In the genomic region with DNA sequence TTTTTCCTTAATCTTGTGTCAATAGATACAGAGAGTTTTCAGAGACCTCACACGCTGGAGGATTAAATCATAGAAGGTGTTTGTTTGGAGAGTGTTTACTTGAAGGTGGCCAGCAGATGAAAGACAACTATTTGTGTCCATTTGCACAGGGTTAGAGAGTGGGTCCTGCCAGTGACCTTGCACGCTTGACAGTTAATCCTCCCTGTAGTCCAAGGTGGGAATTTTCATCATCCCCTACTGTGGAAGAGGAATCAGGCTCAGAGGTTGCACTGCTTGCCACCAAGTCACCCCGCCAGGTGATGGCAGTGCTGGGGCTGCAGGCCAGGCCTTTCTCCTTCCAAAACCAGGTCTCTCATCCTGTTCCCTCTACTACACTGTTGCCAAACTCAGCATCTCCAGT, we compare ENCODE assay signal across 21 cellular contexts. TPM values are rescaled to one million over a fixed set of nuclear protein-coding genes. Genes with fewer than 3 reads are reported as not detected.
DNase-seq lines count a peak whose midpoint lies in the region; ATAC-seq, FAIRE-seq and TF ChIP-seq lines count a peak whose summit lies in the region.
"Had no signal": no experiment of that assay in that cellular context is flagged by ENCODE, and none has a peak within 500 bp of the region (broad histone marks: within the 10 kb centered on the region; RNA-seq: fewer than 3 reads in every experiment).

No MANE protein-coding gene starts in this region.

- no peaks in the 10 kb centered on the region for H3K9me2 ChIP-seq in SK-N-SH

- H3K9me3 ChIP-seq in A549: no peaks in the 10 kb centered on the region
- no peaks in the 10 kb centered on the region for H3K9me3 ChIP-seq in SK-N-SH
- H3K9me3 ChIP-seq: mucosa of descending colon, neutrophil had no signal

- peak in 1 of 2 experiments; percentile 35 for DNase-seq in A549 (ENCODE audit: low read depth in 1 of 2, low spot score in 1 of 2)
- DNase-seq in RPMI8226: peak; percentile 37
- no peak for DNase-seq in foreskin keratinocyte
- DNase-seq in activated CD8-positive, alpha-beta memory T cell treated with anti-CD3 and anti-CD28 coated beads, Interleukin-2, amount 50 U/mL, for 48 hours: no peak
- no peak for DNase-seq in GM13976 (ENCODE audit: low spot score)
- DNase-seq in SK-N-SH: no peak
- no peak for DNase-seq in erythroblast (lab: John Stamatoyannopoulos, UW)
- DNase-seq: activated CD4-positive, alpha-beta T cell treated with anti-CD3 and anti-CD28 coated beads for 4 hours; activated T-cell treated with anti-CD3 and anti-CD28 coated beads, Interleukin-2, amount 50 U/mL, for 24 hours; brain microvascular endothelial cell; dermis blood vessel endothelial cell; mucosa of descending colon; NCI-H446; right cardiac atrium; SIG-M5; substantia nigra; T-helper 9 cell had no signal

- H3K4me3 ChIP-seq in A549: no peak overlapping the region
- H3K4me3 ChIP-seq in SK-N-SH (ENCODE audit: low read depth in 2 of 2, low read length in 1 of 2): no peak overlapping the region
- H3K4me3 ChIP-seq: mucosa of descending colon had no signal

- peak in 1 of 2 experiments; percentile 27; a peak in 3 of 5 replicates for TF ChIP-seq RAD21 in A549 (conservative IDR thresholded peaks at IDR 0.05 in 1 of 2, IDR thresholded peaks at IDR 0.05 in 1 of 2)
- TF ChIP-seq RAD21 in SK-N-SH (IDR thresholded peaks at IDR 0.05; ENCODE audit: low read length): no peak

- peak; percentile 30; the same call in 2 of the 3 replicates for TF ChIP-seq CTCF in A549 (IDR thresholded peaks at IDR 0.05)
- TF ChIP-seq CTCF in GM12872 (IDR thresholded peaks at IDR 0.05; ENCODE audit: insufficient read depth, low read depth, low read length): peak; percentile 32
- TF ChIP-seq CTCF in foreskin keratinocyte (conservative IDR thresholded peaks at IDR 0.05): peak; percentile 48
- TF ChIP-seq CTCF in GM13976 (IDR thresholded peaks at IDR 0.05; ENCODE audit: borderline replicate concordance, control extremely low read depth, extremely low read depth, insufficient read depth, missing control alignments): no peak
- TF ChIP-seq CTCF in SK-N-SH (IDR thresholded peaks at IDR 0.05): no peak

- POLR2A ChIA-PET in A549 (lab: Yijun Ruan, JAX) (no interaction called here), SK-N-SH (lab: Yijun Ruan, JAX) (no interaction called here)

- no peaks in the 10 kb centered on the region for H3K36me3 ChIP-seq in SK-N-SH (replicated peaks in 1 of 2; ENCODE audit: control insufficient read depth in 1 of 2, insufficient read depth in 2 of 2, low read length in 1 of 2)
- H3K36me3 ChIP-seq: brain microvascular endothelial cell, neutrophil had no signal

- CTCF ChIA-PET in A549 (lab: Yijun Ruan, JAX): interaction anchor here (0.7 to 2.3 kb wide), 9 partner anchors 10 to 224 kb away, joined by 3 to 6 read pairs (median 3); a partner anchor contains a TSS
- CTCF ChIA-PET in SK-N-SH (lab: Yijun Ruan, JAX): no interaction called here

- no peaks in the 10 kb centered on the region for H4K20me1 ChIP-seq in SK-N-SH (ENCODE audit: insufficient read depth)

- no peak overlapping the region for H3K4me2 ChIP-seq in A549
- no peak overlapping the region for H3K4me2 ChIP-seq in SK-N-SH

- no peak overlapping the region for H2AFZ ChIP-seq in SK-N-SH (ENCODE audit: low read depth)

- peak overlapping the region; percentile 15 to 63; a peak in 4 of 6 replicates for H3K27ac ChIP-seq in A549
- H3K27ac ChIP-seq in foreskin keratinocyte: no peak overlapping the region
- H3K27ac ChIP-seq in SK-N-SH (ENCODE audit: low read depth in 2 of 2, low read length in 1 of 2): no peak overlapping the region
- H3K27ac ChIP-seq: brain microvascular endothelial cell, neutrophil had no signal

- H3K4me1 ChIP-seq in A549: peaks cover 55% of the 10 kb centered on the region
- peaks cover 28% of the 10 kb centered on the region for H3K4me1 ChIP-seq in foreskin keratinocyte
- H3K4me1 ChIP-seq in SK-N-SH (ENCODE audit: control insufficient read depth in 1 of 2, insufficient read depth in 2 of 2, low read depth in 1 of 2, low read length in 1 of 2): no peaks in the 10 kb centered on the region

- H3K79me2 ChIP-seq in SK-N-SH (ENCODE audit: insufficient read depth): no peaks in the 10 kb centered on the region

- in situ Hi-C loops in GM13976 (cut with MboI; ENCODE audit: low sequenced_read_pairs, unreplicated experiment): no loop called here

- ATAC-seq in A549 (peak in 1 of 2 experiments; percentile 11; a peak in 1 of 6 replicates), foreskin keratinocyte (no peak)
- ATAC-seq: activated naive CD4-positive, alpha-beta T cell treated with anti-CD3 and anti-CD28 coated beads, Interleukin-2, amount 50 U/mL, for 72 hours; mucosa of descending colon; right cardiac atrium had no signal

- no peaks in the 10 kb centered on the region for H3K27me3 ChIP-seq in foreskin keratinocyte
- no peaks in the 10 kb centered on the region for H3K27me3 ChIP-seq in SK-N-SH (ENCODE audit: insufficient read depth)
- H3K27me3 ChIP-seq: brain microvascular endothelial cell, neutrophil had no signal

- no peak for TF ChIP-seq POLR2A in A549 (IDR thresholded peaks at IDR 0.05; ENCODE audit: low read length)
- TF ChIP-seq POLR2A in erythroblast (IDR thresholded peaks at IDR 0.05; ENCODE audit: low read length): no peak

- H3F3A ChIP-seq in SK-N-SH (replicated peaks; ENCODE audit: insufficient read depth): no peaks in the 10 kb centered on the region

- TF ChIP-seq EP300 in A549 (IDR thresholded peaks at IDR 0.05): no peak
- TF ChIP-seq EP300 in SK-N-SH (IDR thresholded peaks at IDR 0.05; ENCODE audit: borderline replicate concordance in 1 of 2, low read depth in 1 of 2, low read length in 1 of 2): no peak

- no peak for FAIRE-seq in A549 (lab: Jason Lieb, UNC)
- FAIRE-seq: G401.6 had no signal

- no peak overlapping the region for H3K9ac ChIP-seq in SK-N-SH

- WGBS in A549 (ENCODE audit: missing lambda C conversion rate): 69% methylated on average over 3 of the region's 3 CpGs
- 47% methylated on average over 2 of the region's 3 CpGs for WGBS in SK-N-SH (ENCODE audit: low lambda C conversion rate)

TF ChIP-seq in A549, 52 proteins besides CTCF, POLR2A, EP300 and RAD21:
- TF ChIP-seq POLR2AphosphoS2 (conservative IDR thresholded peaks at IDR 0.05; ENCODE audit: low read length) (no peak), JUNB (IDR thresholded peaks at IDR 0.05) (no peak), SMC3 (IDR thresholded peaks at IDR 0.05) (peak; percentile 28; the same call in 1 of the 3 replicates), EHMT2 (IDR thresholded peaks at IDR 0.05; ENCODE audit: low read depth) (no peak)

TF ChIP-seq in SK-N-SH, 30 proteins besides CTCF, POLR2A, EP300 and RAD21 (continues in another document):
- TF ChIP-seq, protein P1, sequence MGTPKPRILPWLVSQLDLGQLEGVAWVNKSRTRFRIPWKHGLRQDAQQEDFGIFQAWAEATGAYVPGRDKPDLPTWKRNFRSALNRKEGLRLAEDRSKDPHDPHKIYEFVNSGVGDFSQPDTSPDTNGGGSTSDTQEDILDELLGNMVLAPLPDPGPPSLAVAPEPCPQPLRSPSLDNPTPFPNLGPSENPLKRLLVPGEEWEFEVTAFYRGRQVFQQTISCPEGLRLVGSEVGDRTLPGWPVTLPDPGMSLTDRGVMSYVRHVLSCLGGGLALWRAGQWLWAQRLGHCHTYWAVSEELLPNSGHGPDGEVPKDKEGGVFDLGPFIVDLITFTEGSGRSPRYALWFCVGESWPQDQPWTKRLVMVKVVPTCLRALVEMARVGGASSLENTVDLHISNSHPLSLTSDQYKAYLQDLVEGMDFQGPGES (IDR thresholded peaks at IDR 0.05; ENCODE audit: low read depth, low read length): no peak
- TF ChIP-seq, protein P2, sequence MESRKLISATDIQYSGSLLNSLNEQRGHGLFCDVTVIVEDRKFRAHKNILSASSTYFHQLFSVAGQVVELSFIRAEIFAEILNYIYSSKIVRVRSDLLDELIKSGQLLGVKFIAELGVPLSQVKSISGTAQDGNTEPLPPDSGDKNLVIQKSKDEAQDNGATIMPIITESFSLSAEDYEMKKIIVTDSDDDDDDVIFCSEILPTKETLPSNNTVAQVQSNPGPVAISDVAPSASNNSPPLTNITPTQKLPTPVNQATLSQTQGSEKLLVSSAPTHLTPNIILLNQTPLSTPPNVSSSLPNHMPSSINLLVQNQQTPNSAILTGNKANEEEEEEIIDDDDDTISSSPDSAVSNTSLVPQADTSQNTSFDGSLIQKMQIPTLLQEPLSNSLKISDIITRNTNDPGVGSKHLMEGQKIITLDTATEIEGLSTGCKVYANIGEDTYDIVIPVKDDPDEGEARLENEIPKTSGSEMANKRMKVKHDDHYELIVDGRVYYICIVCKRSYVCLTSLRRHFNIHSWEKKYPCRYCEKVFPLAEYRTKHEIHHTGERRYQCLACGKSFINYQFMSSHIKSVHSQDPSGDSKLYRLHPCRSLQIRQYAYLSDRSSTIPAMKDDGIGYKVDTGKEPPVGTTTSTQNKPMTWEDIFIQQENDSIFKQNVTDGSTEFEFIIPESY (IDR thresholded peaks at IDR 0.05; ENCODE audit: borderline replicate concordance, low read depth): no peak
- TF ChIP-seq MXI1 (IDR thresholded peaks at IDR 0.05; ENCODE audit: low read depth, low read length): no peak
- TF ChIP-seq FOXM1 (IDR thresholded peaks at IDR 0.05; ENCODE audit: low read depth): no peak
- no peak for TF ChIP-seq SMC3 (IDR thresholded peaks at IDR 0.05; ENCODE audit: low read depth, low read length)
- TF ChIP-seq, protein P3, sequence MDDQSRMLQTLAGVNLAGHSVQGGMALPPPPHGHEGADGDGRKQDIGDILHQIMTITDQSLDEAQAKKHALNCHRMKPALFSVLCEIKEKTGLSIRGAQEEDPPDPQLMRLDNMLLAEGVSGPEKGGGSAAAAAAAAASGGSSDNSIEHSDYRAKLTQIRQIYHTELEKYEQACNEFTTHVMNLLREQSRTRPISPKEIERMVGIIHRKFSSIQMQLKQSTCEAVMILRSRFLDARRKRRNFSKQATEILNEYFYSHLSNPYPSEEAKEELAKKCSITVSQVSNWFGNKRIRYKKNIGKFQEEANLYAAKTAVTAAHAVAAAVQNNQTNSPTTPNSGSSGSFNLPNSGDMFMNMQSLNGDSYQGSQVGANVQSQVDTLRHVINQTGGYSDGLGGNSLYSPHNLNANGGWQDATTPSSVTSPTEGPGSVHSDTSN (IDR thresholded peaks at IDR 0.05): no peak
- TF ChIP-seq, protein P4, sequence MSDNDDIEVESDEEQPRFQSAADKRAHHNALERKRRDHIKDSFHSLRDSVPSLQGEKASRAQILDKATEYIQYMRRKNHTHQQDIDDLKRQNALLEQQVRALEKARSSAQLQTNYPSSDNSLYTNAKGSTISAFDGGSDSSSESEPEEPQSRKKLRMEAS (IDR thresholded peaks at IDR 0.05; ENCODE audit: low read depth): no peak

RNA-seq across cellular contexts. Expression of a gene that starts 12.3 kb away (rescaled TPM):
- polyA plus RNA-seq in A549 (2011; rRNA removed) (24.5 and 33.0 TPM in 2 replicates), A549 (2017; fragmentation: RNase III; extraction: RNeasy Plus Mini Kit Qiagen cat#74134 plus additional on column Dnase treatment) (5.9 to 7.2 TPM (median 6.0 TPM) in 3 replicates), foreskin keratinocyte (73.4 and 89.6 TPM in 2 replicates), SK-N-SH (2012; rRNA removed) (not detected in 2 replicates)
- 2.4 and 3.8 TPM in 2 replicates for polyA plus RNA-seq in A549 (2012; cell fraction: cytosol; rRNA removed)
- 5.0 and 7.5 TPM in 2 replicates for polyA plus RNA-seq in A549 (2012; cell fraction: nucleus; rRNA removed)
- polyA minus RNA-seq in A549 (2011; rRNA and poly(A)+ RNA removed): 47.7 and 53.3 TPM in 2 replicates
- 210 and 216 TPM in 2 replicates for total RNA-seq in foreskin keratinocyte
- 0.01 TPM in 1 of 2 replicates, not detected in the other for polyA plus RNA-seq in SK-N-SH (2012; cell fraction: cytosol; rRNA removed)
- not detected in 2 replicates for polyA plus RNA-seq in SK-N-SH (2012; cell fraction: nucleus; rRNA removed)
- total RNA-seq: right cardiac atrium had no signal

Comparison
In these comparisons a context has a peak if more than half of its experiments do, and no peak if none do; other contexts are left out.
1. H3K27ac ChIP-seq: peak in A549 (2 of 2); none in foreskin keratinocyte (single experiment) and SK-N-SH (0 of 2).
2. CTCF ChIP-seq: peak in A549 (single experiment), GM12872 (single experiment) and foreskin keratinocyte (single experiment); none in GM13976 (single experiment) and SK-N-SH (single experiment).